In the genomic region with DNA sequence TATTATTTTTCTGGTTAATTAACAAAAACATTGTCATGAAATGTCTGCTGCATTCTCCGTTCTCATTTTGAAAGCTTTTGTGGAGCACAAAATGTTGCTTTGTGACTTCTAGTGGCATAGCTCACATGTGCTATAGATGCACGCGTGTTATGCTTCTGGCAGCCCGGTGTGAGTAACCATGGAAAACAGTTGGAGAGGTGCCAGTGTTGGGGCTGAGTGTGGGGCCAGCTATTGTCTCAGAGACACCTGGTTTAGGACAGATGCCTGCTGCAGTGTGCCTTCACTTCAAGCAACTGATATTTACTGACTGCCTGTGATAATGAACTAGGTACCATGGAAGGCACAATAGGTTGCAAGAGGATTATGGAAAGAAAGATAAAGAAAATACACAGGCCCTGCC, we compare ENCODE assay signal across 24 cellular contexts.
DNase-seq lines count a peak whose midpoint lies in the region; ATAC-seq lines count a peak whose summit lies in the region.
"Had no signal": no experiment of that assay in that cellular context is flagged by ENCODE, and none has a peak within 500 bp of the region (broad histone marks: within the 10 kb centered on the region; RNA-seq: fewer than 3 reads in every experiment).

No MANE protein-coding gene starts in this region.

- ATAC-seq in GM18511 (IDR thresholded peaks at IDR 0.05; ENCODE audit: unreplicated experiment), result no peak
- ATAC-seq in HG03571 (IDR thresholded peaks at IDR 0.05; ENCODE audit: unreplicated experiment), result no peak
- no peak for ATAC-seq in GM18517 (IDR thresholded peaks at IDR 0.05; ENCODE audit: unreplicated experiment)
- ATAC-seq: gastrocnemius medialis; HCT116; SK-N-SH treated with all-trans-retinoic acid at 6 μM for 48 hours; stimulated activated memory B cell treated with anti-CD40 and anti-IgM and Interleukin-4, amounts not matched to agents 10 μg/mL and 1 μg/mL and 100 μg/mL, for 72 hours had no signal

- DNase-seq in DMS53 treated with DMSO at 0.1 percent for 48 hours (lab: John Stamatoyannopoulos, UW; ENCODE audit: unreplicated experiment) (peak; percentile 83), NCI-H187 (lab: John Stamatoyannopoulos, UW) (peak; percentile 68 to 78), NCI-H345 (lab: John Stamatoyannopoulos, UW) (peak; percentile 97), SHP77 treated with DMSO at 0.1 percent for 48 hours (lab: John Stamatoyannopoulos, UW) (peak; percentile 82), H7 (no peak)
- DNase-seq: activated CD8-positive, alpha-beta memory T cell treated with anti-CD3 and anti-CD28 coated beads, Interleukin-2, amount 50 U/mL, for 48 hours; activated effector memory CD4-positive, alpha-beta T cell treated with anti-CD3 and anti-CD28 coated beads, Interleukin-2, amount 50 U/mL, for 16 hours; brain microvascular endothelial cell; Caco-2; esophagus squamous epithelium; gastrocnemius medialis; MG63; NCI-H446 treated with DMSO at 0.1 percent for 48 hours; stimulated activated CD4-positive, alpha-beta T cell treated with anti-CD3 and anti-CD28 coated beads, Interleukin-1b, Interleukin-23, amount 100 ng/mL, for 48 hours; uterus; WERI-Rb-1 had no signal

- no peak overlapping the region for H3K4me3 ChIP-seq in H7 (ENCODE audit: insufficient read depth, low read depth, low read length)
- H3K4me3 ChIP-seq: esophagus squamous epithelium, gastrocnemius medialis, MG63, prostate gland, suprapubic skin, uterus had no signal

- H3K27me3 ChIP-seq in H7 (ENCODE audit: control insufficient read depth, insufficient read depth, low read length), result no peaks in the 10 kb centered on the region
- H3K27me3 ChIP-seq: brain microvascular endothelial cell, esophagus squamous epithelium, gastrocnemius medialis, MG63, uterus had no signal

- H3K36me3 ChIP-seq in H7 (replicated peaks; ENCODE audit: control insufficient read depth, insufficient read depth, low read length), result no peaks in the 10 kb centered on the region
- H3K36me3 ChIP-seq: brain microvascular endothelial cell, esophagus squamous epithelium, gastrocnemius medialis, MG63, prostate gland, suprapubic skin, uterus, WERI-Rb-1 had no signal
